ENCODE assay signal across 16 cellular contexts in genomic region chr9:131701434-131701781, GRCh38.
"Had no signal": no experiment of that assay in that cellular context is flagged by ENCODE, and none has a peak within 500 bp of the region (broad histone marks: within the 10 kb centered on the region; RNA-seq: fewer than 3 reads in every experiment).

No MANE protein-coding gene starts in this region.

- H3K27me3 ChIP-seq: breast epithelium, dorsolateral prefrontal cortex had no signal

- H3K9me3 Mint-ChIP-seq: activated naive CD8-positive, alpha-beta T cell treated with anti-CD3 and anti-CD28 coated beads, Interleukin-2, amount 10 ng/mL, durations not matched to agents 7 days and 5 days; activated T-cell treated with anti-CD3 and anti-CD28 coated beads, Interleukin-2, amount 50 U/mL, for 4 hours had no signal

- H3K36me3 ChIP-seq: breast epithelium had no signal

- H3K27ac ChIP-seq: breast epithelium had no signal

- DNase-seq: activated CD4-positive, alpha-beta T cell treated with anti-CD3 and anti-CD28 coated beads, Interleukin-2, amount 50 U/mL, for 48 hours; activated CD4-positive, CD25-positive, alpha-beta regulatory T cell treated with anti-CD3 and anti-CD28 coated beads, Interleukin-2, amount 50 U/mL, for 72 hours; activated CD8-positive, alpha-beta memory T cell treated with anti-CD3 and anti-CD28 coated beads, Interleukin-2, amount 10 ng/mL, durations not matched to agents 7 days and 5 days; activated gamma-delta T cell; activated naive CD8-positive, alpha-beta T cell treated with anti-CD3 and anti-CD28 coated beads, Interleukin-2, amount 10 ng/mL, durations not matched to agents 7 days and 5 days; activated T-cell treated with anti-CD3 and anti-CD28 coated beads, Interleukin-2, amount 50 U/mL, for 4 hours; anterior cingulate cortex; dorsolateral prefrontal cortex; islet precursor cell; left ventricle myocardium superior; stimulated activated CD4-positive, alpha-beta T cell treated with anti-CD3 and anti-CD28 coated beads, Interleukin-2, amount 100 ng/mL, for 24 hours; stimulated activated naive CD4-positive, alpha-beta T cell; substantia nigra; T-helper 17 cell had no signal

- H3K27me3 Mint-ChIP-seq: activated CD8-positive, alpha-beta memory T cell treated with anti-CD3 and anti-CD28 coated beads, Interleukin-2, amount 10 ng/mL, durations not matched to agents 7 days and 5 days; activated naive CD8-positive, alpha-beta T cell treated with anti-CD3 and anti-CD28 coated beads, Interleukin-2, amount 10 ng/mL, durations not matched to agents 7 days and 5 days; T-helper 17 cell had no signal

- H3K9me3 ChIP-seq: breast epithelium had no signal

- H3K27ac Mint-ChIP-seq: activated CD8-positive, alpha-beta memory T cell treated with anti-CD3 and anti-CD28 coated beads, Interleukin-2, amount 10 ng/mL, durations not matched to agents 7 days and 5 days; activated naive CD8-positive, alpha-beta T cell treated with anti-CD3 and anti-CD28 coated beads, Interleukin-2, amount 10 ng/mL, durations not matched to agents 7 days and 5 days had no signal

- ATAC-seq: activated CD8-positive, alpha-beta memory T cell treated with anti-CD3 and anti-CD28 coated beads, Interleukin-2, amount 10 ng/mL, durations not matched to agents 7 days and 5 days; activated T-cell treated with anti-CD3 and anti-CD28 coated beads, Interleukin-2, amount 50 U/mL, for 4 hours; esophagus mucosa; T-helper 17 cell had no signal

- H3K4me3 ChIP-seq: breast epithelium, dorsolateral prefrontal cortex had no signal

- H3K4me3 Mint-ChIP-seq: activated CD8-positive, alpha-beta memory T cell treated with anti-CD3 and anti-CD28 coated beads, Interleukin-2, amount 10 ng/mL, durations not matched to agents 7 days and 5 days; activated naive CD8-positive, alpha-beta T cell treated with anti-CD3 and anti-CD28 coated beads, Interleukin-2, amount 10 ng/mL, durations not matched to agents 7 days and 5 days; activated T-cell treated with anti-CD3 and anti-CD28 coated beads, Interleukin-2, amount 50 U/mL, for 4 hours; T-helper 17 cell had no signal
